Comparison of ENCODE assay signal across 1 cellular context in the genomic region with DNA sequence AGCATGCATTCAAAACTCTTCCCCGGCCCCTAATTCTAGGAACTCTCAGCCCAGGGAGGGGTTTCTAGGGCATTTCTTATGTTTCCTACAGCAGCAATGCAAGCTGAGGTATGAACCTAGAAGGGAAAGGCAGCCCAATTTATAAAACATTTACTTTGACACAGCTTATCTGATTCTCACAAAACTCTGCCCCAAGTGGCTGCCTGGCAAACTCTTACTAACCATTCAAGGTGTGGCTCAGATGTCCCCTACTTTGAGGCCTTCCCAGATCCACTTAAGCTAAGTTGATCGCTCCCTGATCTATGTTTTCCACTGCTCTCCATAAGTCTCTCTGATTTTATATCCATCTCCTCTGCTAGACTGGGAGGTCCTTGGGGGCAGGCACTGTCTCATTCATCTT.
TF ChIP-seq lines count a peak whose summit lies in the region.

No MANE protein-coding gene starts in this region.

TF ChIP-seq in HEK293, 187 proteins besides CTCF, POLR2A, EP300 and RAD21 (continued from another document):
- TF ChIP-seq, protein P1, sequence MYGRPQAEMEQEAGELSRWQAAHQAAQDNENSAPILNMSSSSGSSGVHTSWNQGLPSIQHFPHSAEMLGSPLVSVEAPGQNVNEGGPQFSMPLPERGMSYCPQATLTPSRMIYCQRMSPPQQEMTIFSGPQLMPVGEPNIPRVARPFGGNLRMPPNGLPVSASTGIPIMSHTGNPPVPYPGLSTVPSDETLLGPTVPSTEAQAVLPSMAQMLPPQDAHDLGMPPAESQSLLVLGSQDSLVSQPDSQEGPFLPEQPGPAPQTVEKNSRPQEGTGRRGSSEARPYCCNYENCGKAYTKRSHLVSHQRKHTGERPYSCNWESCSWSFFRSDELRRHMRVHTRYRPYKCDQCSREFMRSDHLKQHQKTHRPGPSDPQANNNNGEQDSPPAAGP (tag by site-specific recombination; IDR thresholded peaks at IDR 0.05): no peak
- no peak for TF ChIP-seq ZNF112 (tag by site-specific recombination; IDR thresholded peaks at IDR 0.05)
- TF ChIP-seq ZNF701 (tag by site-specific recombination; IDR thresholded peaks at IDR 0.05): no peak
- TF ChIP-seq ZNF830 (tag by site-specific recombination; IDR thresholded peaks at IDR 0.05; ENCODE audit: low read depth): no peak
